In the genomic region with DNA sequence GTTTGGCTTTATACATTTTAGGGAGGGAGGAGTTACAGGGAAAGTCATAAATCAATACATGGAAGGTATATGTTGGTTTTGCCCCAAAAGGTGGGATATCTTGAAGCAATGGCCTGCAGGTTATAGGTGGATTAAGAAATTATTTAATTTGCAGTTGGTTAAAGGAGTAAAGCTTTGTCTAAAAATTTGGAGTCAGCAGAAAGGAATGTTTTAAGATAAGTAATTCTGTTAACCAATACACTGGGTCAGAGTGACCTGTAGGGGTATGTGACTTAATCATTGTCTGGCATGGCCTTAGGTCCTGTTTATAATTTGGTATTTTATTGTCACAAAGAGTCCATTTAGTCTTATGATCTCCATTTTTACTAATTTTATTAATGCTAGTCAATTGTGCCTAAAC, we compare ENCODE assay signal across 27 cellular contexts.
"Had no signal": no experiment of that assay in that cellular context is flagged by ENCODE, and none has a peak within 500 bp of the region (broad histone marks: within the 10 kb centered on the region; RNA-seq: fewer than 3 reads in every experiment).

No MANE protein-coding gene starts in this region.

- H3K36me3 Mint-ChIP-seq: brain; natural killer cell treated with Interleukin-12 subunit alpha and Interleukin-12 subunit beta and Interleukin-15 and Interleukin-18, amount 100 ng/mL, for 72 hours; T-cell had no signal

- FAIRE-seq: endothelial cell of umbilical vein had no signal

- H3K36me3 ChIP-seq: colonic mucosa, left ventricle myocardium inferior, ovary, prostate gland, right atrium auricular region, thoracic aorta had no signal

- H3K9me3 ChIP-seq: colonic mucosa, left ventricle myocardium inferior, ovary, prostate gland, right atrium auricular region, thoracic aorta had no signal

- H3K27me3 ChIP-seq: colonic mucosa, ovary, right atrium auricular region had no signal

- H3K27me3 Mint-ChIP-seq: activated CD4-positive, alpha-beta memory T cell treated with anti-CD3 and anti-CD28 coated beads, Interleukin-2, amount 10 ng/mL, durations not matched to agents 7 days and 5 days; activated CD4-positive, alpha-beta T cell treated with anti-CD3 and anti-CD28 coated beads, Interleukin-2, amount 10 ng/mL, durations not matched to agents 24 days and 14 days; activated naive CD8-positive, alpha-beta T cell treated with anti-CD3 and anti-CD28 coated beads, Interleukin-2, amount 50 U/mL, for 24 hours; central memory CD8-positive, alpha-beta T cell; effector memory CD8-positive, alpha-beta T cell; type B pancreatic cell had no signal

- H3K4me1 Mint-ChIP-seq: activated CD4-positive, alpha-beta memory T cell treated with anti-CD3 and anti-CD28 coated beads, Interleukin-2, amount 10 ng/mL, durations not matched to agents 7 days and 5 days; activated CD4-positive, alpha-beta T cell treated with anti-CD3 and anti-CD28 coated beads, Interleukin-2, amount 10 ng/mL, durations not matched to agents 24 days and 14 days; activated naive CD8-positive, alpha-beta T cell treated with anti-CD3 and anti-CD28 coated beads, Interleukin-2, amount 50 U/mL, for 24 hours; brain; central memory CD8-positive, alpha-beta T cell; T-cell had no signal

- H3K4me1 ChIP-seq: colonic mucosa, left ventricle myocardium inferior, prostate gland, right atrium auricular region had no signal

- DNase-seq: activated CD4-positive, alpha-beta memory T cell treated with anti-CD3 and anti-CD28 coated beads, Interleukin-2, amount 10 ng/mL, durations not matched to agents 7 days and 5 days; activated CD4-positive, alpha-beta T cell treated with anti-CD3 and anti-CD28 coated beads, Interleukin-2, amount 10 ng/mL, durations not matched to agents 24 days and 14 days; activated effector memory CD4-positive, alpha-beta T cell treated with anti-CD3 and anti-CD28 coated beads, Interleukin-2, amount 50 U/mL, for 16 hours; activated naive CD4-positive, alpha-beta T cell treated with anti-CD3 and anti-CD28 coated beads, Interleukin-2, amount 50 U/mL, for 16 hours; activated naive CD8-positive, alpha-beta T cell treated with anti-CD3 and anti-CD28 coated beads, Interleukin-2, amount 50 U/mL, for 24 hours; anterior cingulate cortex; colonic mucosa; dorsolateral prefrontal cortex; effector memory CD8-positive, alpha-beta T cell; foreskin fibroblast; left ventricle myocardium inferior; mammary epithelial cell; ovary; stimulated activated CD4-positive, alpha-beta T cell treated with anti-CD3 and anti-CD28 coated beads, Interleukin-4, amount 100 ng/mL, for 24 hours; stimulated activated naive CD4-positive, alpha-beta T cell treated with Interleukin-2 at 50 U/mL for 16 hours; T-cell had no signal

- H3K27ac ChIP-seq: colonic mucosa, dorsolateral prefrontal cortex, left ventricle myocardium inferior, ovary, prostate gland, right atrium auricular region, thoracic aorta, VCaP had no signal

- H3K4me3 ChIP-seq: colonic mucosa, dorsolateral prefrontal cortex, left ventricle myocardium inferior, ovary, prostate gland, right atrium auricular region, thoracic aorta had no signal

- H3K9me3 Mint-ChIP-seq: activated CD4-positive, alpha-beta memory T cell treated with anti-CD3 and anti-CD28 coated beads, Interleukin-2, amount 10 ng/mL, durations not matched to agents 7 days and 5 days; activated CD4-positive, alpha-beta T cell treated with anti-CD3 and anti-CD28 coated beads, Interleukin-2, amount 10 ng/mL, durations not matched to agents 24 days and 14 days; activated naive CD8-positive, alpha-beta T cell treated with anti-CD3 and anti-CD28 coated beads, Interleukin-2, amount 50 U/mL, for 24 hours; brain; central memory CD8-positive, alpha-beta T cell; effector memory CD8-positive, alpha-beta T cell; T-cell; T-helper 2 cell treated with Interferon-gamma antibody and Interleukin-4, amounts not matched to agents 5 μg/mL and 100 μg/mL, for 36 hours had no signal

- H3K4me3 Mint-ChIP-seq: activated CD4-positive, alpha-beta memory T cell treated with anti-CD3 and anti-CD28 coated beads, Interleukin-2, amount 10 ng/mL, durations not matched to agents 7 days and 5 days; activated CD4-positive, alpha-beta T cell treated with anti-CD3 and anti-CD28 coated beads, Interleukin-2, amount 10 ng/mL, durations not matched to agents 24 days and 14 days; activated naive CD8-positive, alpha-beta T cell treated with anti-CD3 and anti-CD28 coated beads, Interleukin-2, amount 50 U/mL, for 24 hours; brain; central memory CD8-positive, alpha-beta T cell; effector memory CD8-positive, alpha-beta T cell; natural killer cell treated with Interleukin-12 subunit alpha and Interleukin-12 subunit beta and Interleukin-15 and Interleukin-18, amount 100 ng/mL, for 72 hours; T-cell; T-helper 2 cell treated with Interferon-gamma antibody and Interleukin-4, amounts not matched to agents 5 μg/mL and 100 μg/mL, for 36 hours; type B pancreatic cell had no signal

- H3K27ac Mint-ChIP-seq: activated CD4-positive, alpha-beta memory T cell treated with anti-CD3 and anti-CD28 coated beads, Interleukin-2, amount 10 ng/mL, durations not matched to agents 7 days and 5 days; activated CD4-positive, alpha-beta T cell treated with anti-CD3 and anti-CD28 coated beads, Interleukin-2, amount 10 ng/mL, durations not matched to agents 24 days and 14 days; activated naive CD8-positive, alpha-beta T cell treated with anti-CD3 and anti-CD28 coated beads, Interleukin-2, amount 50 U/mL, for 24 hours; brain; effector memory CD8-positive, alpha-beta T cell; natural killer cell treated with Interleukin-12 subunit alpha and Interleukin-12 subunit beta and Interleukin-15 and Interleukin-18, amount 100 ng/mL, for 72 hours; T-cell; T-helper 2 cell treated with Interferon-gamma antibody and Interleukin-4, amounts not matched to agents 5 μg/mL and 100 μg/mL, for 36 hours; type B pancreatic cell had no signal

- ATAC-seq: activated CD4-positive, CD25-positive, alpha-beta regulatory T cell treated with anti-CD3 and anti-CD28 coated beads, Interleukin-2, amount 50 U/mL, for 24 hours; activated naive CD8-positive, alpha-beta T cell treated with anti-CD3 and anti-CD28 coated beads, Interleukin-2, amount 50 U/mL, for 24 hours; effector memory CD8-positive, alpha-beta T cell; natural killer cell treated with Interleukin-12 subunit alpha and Interleukin-12 subunit beta and Interleukin-15 and Interleukin-18, amount 100 ng/mL, for 72 hours; T-cell had no signal
